21 cellular contexts compared by ENCODE assay signal in the genomic region with DNA sequence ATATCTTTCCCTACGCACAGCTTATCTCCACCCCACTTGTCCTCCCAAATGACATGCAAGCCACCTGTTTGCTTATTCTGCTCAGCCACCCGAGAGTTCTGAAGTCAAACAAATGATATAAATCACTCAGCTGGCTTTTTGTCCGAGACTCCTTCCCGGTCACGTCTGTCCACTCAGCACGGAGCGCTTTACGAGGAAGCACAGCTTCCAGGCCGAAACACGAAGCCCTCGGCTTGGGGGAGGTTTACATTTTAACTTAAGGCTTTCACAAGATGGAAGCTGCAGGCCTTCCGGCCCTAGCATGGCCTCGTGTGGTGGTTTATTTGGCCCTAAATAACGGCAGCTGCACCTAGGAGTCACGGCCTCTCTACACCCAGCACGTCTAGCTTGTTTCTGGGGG.
A peak's percentile ranks its signal among the peaks of the same experiment; 100 is the strongest.
DNase-seq lines count a peak whose midpoint lies in the region; ATAC-seq and TF ChIP-seq lines count a peak whose summit lies in the region.
"Had no signal": no experiment of that assay in that cellular context is flagged by ENCODE, and none has a peak within 500 bp of the region (broad histone marks: within the 10 kb centered on the region; RNA-seq: fewer than 3 reads in every experiment).

No MANE protein-coding gene starts in this region.

- H3K79me1 ChIP-seq in H9 (ENCODE audit: insufficient read depth, low read depth, low read length, poor library complexity, severe bottlenecking): no peaks in the 10 kb centered on the region

- no peak overlapping the region for H2BK15ac ChIP-seq in H9 (ENCODE audit: low read depth, low read length)

- H3K9ac ChIP-seq in H9 (ENCODE audit: extremely low read depth, insufficient read length, low read length): no peak overlapping the region

- no peak overlapping the region for H3K4me3 Mint-ChIP-seq in activated T-cell treated with anti-CD3 and anti-CD28 coated beads, Interleukin-2, amount 50 U/mL, for 24 hours
- no peak overlapping the region for H3K4me3 Mint-ChIP-seq in activated T-cell treated with anti-CD3 and anti-CD28 coated beads, Interleukin-2, amount 50 U/mL, for 72 hours
- H3K4me3 Mint-ChIP-seq in H9 (no peak overlapping the region), progenitor cell of endocrine pancreas (ENCODE audit: low read depth) (no peak overlapping the region)
- peak overlapping the region in 1 of 2 donors; percentile 72 for H3K4me3 Mint-ChIP-seq in effector memory CD8-positive, alpha-beta T cell
- H3K4me3 Mint-ChIP-seq: naive B cell had no signal

- H3K9me3 Mint-ChIP-seq in activated T-cell treated with anti-CD3 and anti-CD28 coated beads, Interleukin-2, amount 50 U/mL, for 24 hours: peaks cover 2% of the 10 kb centered on the region
- H3K9me3 Mint-ChIP-seq in activated T-cell treated with anti-CD3 and anti-CD28 coated beads, Interleukin-2, amount 50 U/mL, for 72 hours: no peaks in the 10 kb centered on the region
- H3K9me3 Mint-ChIP-seq in H9 (0 out of 5 replicates have a peak, but pooled peaks cover 0 to 3% of the 10 kb centered on the region in 2 experiments), progenitor cell of endocrine pancreas (ENCODE audit: low read depth) (no peaks in the 10 kb centered on the region)
- no peaks in the 10 kb centered on the region for H3K9me3 Mint-ChIP-seq in effector memory CD8-positive, alpha-beta T cell

- H3K4me2 ChIP-seq in H9 (ENCODE audit: insufficient read depth, insufficient read length, low read length): no peak overlapping the region

- TF ChIP-seq CTCF in H9 (conservative IDR thresholded peaks at IDR 0.05): no peak
- TF ChIP-seq CTCF in progenitor cell of endocrine pancreas (IDR thresholded peaks at IDR 0.05; ENCODE audit: unreplicated experiment): no peak

- H4K91ac ChIP-seq in H9 (ENCODE audit: insufficient read length, low read depth, low read length): no peak overlapping the region

- no peak overlapping the region for H4K5ac ChIP-seq in H9 (ENCODE audit: insufficient read length, low read depth, low read length)

- H3K27me3 ChIP-seq in H9 (ENCODE audit: insufficient read depth, low read length): no peaks in the 10 kb centered on the region
- H3K27me3 ChIP-seq: right atrium auricular region, upper lobe of left lung had no signal

- DNase-seq in activated T-cell treated with anti-CD3 and anti-CD28 coated beads, Interleukin-2, amount 50 U/mL, for 24 hours: no peak
- no peak for DNase-seq in activated T-cell treated with anti-CD3 and anti-CD28 coated beads, Interleukin-2, amount 50 U/mL, for 72 hours
- DNase-seq in H9 (no peak), progenitor cell of endocrine pancreas (ENCODE audit: low spot score, unreplicated experiment) (no peak), A172 (ENCODE audit: low spot score) (no peak)
- no peak for DNase-seq in effector memory CD8-positive, alpha-beta T cell
- no peak for DNase-seq in activated CD8-positive, alpha-beta memory T cell treated with anti-CD3 and anti-CD28 coated beads for 24 hours
- DNase-seq: ACHN; activated gamma-delta T cell treated with Interleukin-2 at 50 U/mL for 16 hours; mammary epithelial cell; naive B cell; NCI-H2029 treated with DMSO at 0.1 percent for 48 hours; stimulated activated CD4-positive, alpha-beta T cell treated with anti-CD3 and anti-CD28 coated beads, Interleukin-15, amount 100 ng/mL, for 24 hours; stimulated activated naive CD4-positive, alpha-beta T cell treated with Interleukin-2 at 50 U/mL for 16 hours; upper lobe of left lung; WERI-Rb-1 had no signal

- H4K20me1 ChIP-seq in H9 (ENCODE audit: control insufficient read depth, insufficient read depth, insufficient read length): no peaks in the 10 kb centered on the region

- H3K23me2 ChIP-seq in H9 (ENCODE audit: insufficient read length, low read depth, low read length, poor library complexity, severe bottlenecking): no peaks in the 10 kb centered on the region

- H2AK5ac ChIP-seq in H9 (ENCODE audit: insufficient read length, low read length): no peak overlapping the region

- H3K56ac ChIP-seq in H9 (ENCODE audit: insufficient read length, low read depth, low read length): no peak overlapping the region

- H3K79me2 ChIP-seq in H9 (ENCODE audit: insufficient read depth, low read length): no peaks in the 10 kb centered on the region

- H3K4me1 Mint-ChIP-seq in activated T-cell treated with anti-CD3 and anti-CD28 coated beads, Interleukin-2, amount 50 U/mL, for 24 hours (ENCODE audit: low read depth): peaks cover 13% of the 10 kb centered on the region
- peaks cover 14% of the 10 kb centered on the region for H3K4me1 Mint-ChIP-seq in activated T-cell treated with anti-CD3 and anti-CD28 coated beads, Interleukin-2, amount 50 U/mL, for 72 hours (ENCODE audit: low read depth)
- no peaks in the 10 kb centered on the region for H3K4me1 Mint-ChIP-seq in H9
- H3K4me1 Mint-ChIP-seq in effector memory CD8-positive, alpha-beta T cell (ENCODE audit: low read depth in 2 of 2): peaks cover 14 to 25% of the 10 kb centered on the region in 2 donors
- H3K4me1 Mint-ChIP-seq in progenitor cell of endocrine pancreas (ENCODE audit: low read depth): peaks cover 6% of the 10 kb centered on the region

- WGBS in H9 (ENCODE audit: extremely low coverage, insufficient read length, low lambda C conversion rate): no CpG with 5 or more reads among the region's 16 CpGs

- H3K27me3 Mint-ChIP-seq in activated T-cell treated with anti-CD3 and anti-CD28 coated beads, Interleukin-2, amount 50 U/mL, for 24 hours: no peaks in the 10 kb centered on the region
- no peaks in the 10 kb centered on the region for H3K27me3 Mint-ChIP-seq in activated T-cell treated with anti-CD3 and anti-CD28 coated beads, Interleukin-2, amount 50 U/mL, for 72 hours (ENCODE audit: low read depth)
- H3K27me3 Mint-ChIP-seq in H9 (ENCODE audit: low read depth): no peaks in the 10 kb centered on the region; the same call in 1 of the 2 replicates
- H3K27me3 Mint-ChIP-seq in effector memory CD8-positive, alpha-beta T cell: no peaks in the 10 kb centered on the region
- H3K27me3 Mint-ChIP-seq in progenitor cell of endocrine pancreas: no peaks in the 10 kb centered on the region
- H3K27me3 Mint-ChIP-seq: naive B cell had no signal

- no peak overlapping the region for H2BK5ac ChIP-seq in H9 (ENCODE audit: insufficient read length, low read length)

- H2BK12ac ChIP-seq in H9 (ENCODE audit: insufficient read length, low read depth, low read length): no peak overlapping the region

- no peak for ATAC-seq in activated T-cell treated with anti-CD3 and anti-CD28 coated beads, Interleukin-2, amount 50 U/mL, for 72 hours (replicated peaks in 1 of 2)
- ATAC-seq in effector memory CD8-positive, alpha-beta T cell (replicated peaks): no peak
- no peak for ATAC-seq in GM21447 (IDR thresholded peaks at IDR 0.05; ENCODE audit: unreplicated experiment)
- ATAC-seq: HCT116 had no signal

- H3T11ph ChIP-seq in H9 (ENCODE audit: low read length): no peak overlapping the region

- no peak overlapping the region for H3K23ac ChIP-seq in H9 (ENCODE audit: insufficient read length, low read depth, low read length)

- peaks cover 50% of the 10 kb centered on the region for H3K36me3 Mint-ChIP-seq in activated T-cell treated with anti-CD3 and anti-CD28 coated beads, Interleukin-2, amount 50 U/mL, for 24 hours (ENCODE audit: low read depth)
- H3K36me3 Mint-ChIP-seq in activated T-cell treated with anti-CD3 and anti-CD28 coated beads, Interleukin-2, amount 50 U/mL, for 72 hours (ENCODE audit: insufficient read depth in 2 of 2): peaks cover 8 to 25% of the 10 kb centered on the region in 2 donors
- H3K36me3 Mint-ChIP-seq in H9 (ENCODE audit: insufficient read depth in 1 of 3, low read depth in 3 of 3): peaks cover 0 to 7% (median 4%) of the 10 kb centered on the region in 3 experiments; a peak in 3 of 7 replicates
- peaks cover 42% of the 10 kb centered on the region for H3K36me3 Mint-ChIP-seq in effector memory CD8-positive, alpha-beta T cell (ENCODE audit: insufficient read depth)
- H3K36me3 Mint-ChIP-seq in progenitor cell of endocrine pancreas (ENCODE audit: insufficient read depth): no peaks in the 10 kb centered on the region

- H3K4ac ChIP-seq in H9 (ENCODE audit: low read depth, low read length): no peak overlapping the region

- H3K9me3 ChIP-seq in H9 (ENCODE audit: control insufficient read depth, low read depth, low read length): no peaks in the 10 kb centered on the region
- H3K9me3 ChIP-seq: Caco-2, right atrium auricular region, upper lobe of left lung had no signal

- H3K27ac ChIP-seq in H9 (ENCODE audit: insufficient read length, low read depth, low read length): no peak overlapping the region
- H3K27ac ChIP-seq: HL-60, right atrium auricular region, upper lobe of left lung, WERI-Rb-1 had no signal

- H4K8ac ChIP-seq in H9 (replicated peaks; ENCODE audit: insufficient read length, low read depth, low read length): no peak overlapping the region

- H2BK20ac ChIP-seq in H9 (ENCODE audit: low read depth, low read length, poor library complexity, severe bottlenecking): no peak overlapping the region

- H3K4me1 ChIP-seq in H9 (ENCODE audit: insufficient read depth, low read length): no peaks in the 10 kb centered on the region
- H3K4me1 ChIP-seq: right atrium auricular region, upper lobe of left lung had no signal

- H3K14ac ChIP-seq in H9 (ENCODE audit: insufficient read depth, low read length): no peak overlapping the region

- no peak overlapping the region for H2AFZ ChIP-seq in H9 (ENCODE audit: low read length)

- no peak overlapping the region for H2BK120ac ChIP-seq in H9 (ENCODE audit: low read depth, low read length, poor library complexity, severe bottlenecking)

- H3K18ac ChIP-seq in H9 (ENCODE audit: insufficient read length, low read depth, low read length): no peak overlapping the region

- peak overlapping the region; percentile 35 for H3K27ac Mint-ChIP-seq in activated T-cell treated with anti-CD3 and anti-CD28 coated beads, Interleukin-2, amount 50 U/mL, for 24 hours
- H3K27ac Mint-ChIP-seq in activated T-cell treated with anti-CD3 and anti-CD28 coated beads, Interleukin-2, amount 50 U/mL, for 72 hours: no peak overlapping the region
- H3K27ac Mint-ChIP-seq in H9: peak overlapping the region; percentile 38 to 44 (median 44); a peak in 3 of 7 replicates
- H3K27ac Mint-ChIP-seq in effector memory CD8-positive, alpha-beta T cell: peak overlapping the region; percentile 5 to 96
- H3K27ac Mint-ChIP-seq in progenitor cell of endocrine pancreas: peak overlapping the region; percentile 22
